Comparison of ENCODE assay signal across 1 cellular context in genomic region chr9:21770877-21771560, GRCh38.
TF ChIP-seq lines count a peak whose summit lies in the region.

No MANE protein-coding gene starts in this region.

TF ChIP-seq in GM23338, 12 proteins besides CTCF, POLR2A, EP300 and RAD21 (continued from another document):
- no peak for TF ChIP-seq REST (IDR thresholded peaks at IDR 0.05; ENCODE audit: unreplicated experiment)
- no peak for TF ChIP-seq ZNF114 (CRISPR knock-in tag; IDR thresholded peaks at IDR 0.05)
- no peak for TF ChIP-seq JUNB (IDR thresholded peaks at IDR 0.05; ENCODE audit: unreplicated experiment)
- no peak for TF ChIP-seq ZNF331 (CRISPR knock-in tag; IDR thresholded peaks at IDR 0.05; ENCODE audit: low read depth)
- no peak for TF ChIP-seq POLR2AphosphoS5 (IDR thresholded peaks at IDR 0.05; ENCODE audit: low read depth)
